18 cellular contexts compared by ENCODE assay signal in the genomic region with DNA sequence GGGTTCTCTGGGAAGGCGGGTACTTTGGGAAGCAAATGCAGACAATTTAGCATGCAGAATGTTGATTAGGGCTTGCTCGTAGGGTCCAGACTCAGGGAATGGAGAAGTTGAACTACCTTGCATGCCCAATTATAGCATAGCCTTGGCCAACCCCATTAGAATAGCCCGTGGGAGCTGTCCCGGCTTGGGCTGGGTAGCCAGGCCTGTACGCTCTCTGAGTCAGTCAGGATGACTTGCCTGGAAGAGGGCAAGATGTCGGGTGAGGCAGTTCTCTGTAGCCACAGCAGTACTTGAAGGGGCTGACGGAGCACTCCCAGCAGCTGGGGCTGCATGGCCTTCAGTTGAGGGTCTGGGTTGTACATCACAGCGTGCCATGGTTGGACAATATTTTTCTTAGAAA.
"Had no signal": no experiment of that assay in that cellular context is flagged by ENCODE, and none has a peak within 500 bp of the region (broad histone marks: within the 10 kb centered on the region; RNA-seq: fewer than 3 reads in every experiment).

No MANE protein-coding gene starts in this region.

- ATAC-seq: activated T-cell treated with anti-CD3 and anti-CD28 coated beads, Interleukin-2, amount 50 U/mL, for 4 hours; naive thymus-derived CD4-positive, alpha-beta T cell; sciatic nerve; SK-N-SH treated with all-trans-retinoic acid at 6 μM for 48 hours had no signal

- H3K9me3 ChIP-seq: adrenal gland, spleen, testis had no signal

- H3K4me3 ChIP-seq: adrenal gland, spleen, testis had no signal

- H3K36me3 ChIP-seq: adrenal gland had no signal

- H3K27ac ChIP-seq: adrenal gland, spleen, testis, WERI-Rb-1 had no signal

- H3K27me3 ChIP-seq: adrenal gland, spleen, testis had no signal

- DNase-seq: activated CD4-positive, alpha-beta memory T cell treated with anti-CD3 and anti-CD28 coated beads, Interleukin-2, amount 10 ng/mL, durations not matched to agents 7 days and 5 days; activated effector memory CD4-positive, alpha-beta T cell treated with Interleukin-2 at 50 U/mL for 16 hours; activated naive CD4-positive, alpha-beta T cell treated with anti-CD3 and anti-CD28 coated beads, Interleukin-2, amount 50 U/mL, for 16 hours; activated T-cell treated with anti-CD3 and anti-CD28 coated beads, Interleukin-2, amount 50 U/mL, for 4 hours; adrenal gland; cortex of kidney; effector CD8-positive, alpha-beta T cell; foreskin fibroblast; left cardiac atrium; naive thymus-derived CD4-positive, alpha-beta T cell; spleen; stimulated activated naive CD8-positive, alpha-beta T cell treated with anti-CD3 and anti-CD28 coated beads, Interleukin-15, amount 100 ng/mL, for 72 hours; T-helper 1 cell; T1000; testis; WERI-Rb-1 had no signal

- H3K4me1 ChIP-seq: testis had no signal
